1 cellular context compared by ENCODE assay signal in the genomic region with DNA sequence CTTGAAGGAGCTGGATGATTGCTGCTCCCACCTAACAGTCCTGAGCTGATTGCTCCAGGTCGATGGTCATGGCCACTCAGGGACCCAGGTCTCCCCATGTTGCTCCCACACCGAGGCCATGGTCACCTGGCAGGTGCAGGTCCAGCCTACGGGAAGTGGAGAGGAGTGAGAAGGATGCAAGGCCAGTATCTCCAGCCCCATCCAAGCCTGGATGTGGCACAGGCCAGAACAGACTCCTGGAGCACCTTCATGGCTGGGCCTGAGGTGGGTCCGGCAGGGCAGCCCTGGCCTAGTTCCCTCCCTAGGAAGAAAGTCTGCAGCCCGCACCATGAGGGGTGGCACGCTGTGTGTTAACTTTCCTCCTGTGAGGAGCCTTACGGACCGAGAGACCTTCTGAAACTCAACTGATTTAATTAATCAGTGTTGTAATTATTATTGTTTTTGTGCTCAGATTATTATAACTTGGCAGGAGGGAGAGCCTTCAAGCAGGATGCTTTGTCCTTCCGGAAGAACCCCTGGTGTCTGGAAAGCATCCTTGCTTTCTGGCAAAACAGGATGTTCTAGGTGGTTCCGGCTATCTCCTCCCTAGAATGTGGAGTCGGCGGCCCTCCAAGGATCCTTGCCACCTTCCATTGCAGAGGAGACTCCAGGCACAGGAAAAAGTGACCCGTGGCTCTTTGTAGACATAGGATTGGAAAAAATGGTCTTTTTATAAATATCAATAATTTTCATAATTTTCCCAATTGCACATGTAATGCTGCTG.
TF ChIP-seq lines count a peak whose summit lies in the region.

No MANE protein-coding gene starts in this region.

TF ChIP-seq in WTC11, 78 proteins besides CTCF, POLR2A, EP300 and RAD21 (continued from another document):
- TF ChIP-seq, protein P1, sequence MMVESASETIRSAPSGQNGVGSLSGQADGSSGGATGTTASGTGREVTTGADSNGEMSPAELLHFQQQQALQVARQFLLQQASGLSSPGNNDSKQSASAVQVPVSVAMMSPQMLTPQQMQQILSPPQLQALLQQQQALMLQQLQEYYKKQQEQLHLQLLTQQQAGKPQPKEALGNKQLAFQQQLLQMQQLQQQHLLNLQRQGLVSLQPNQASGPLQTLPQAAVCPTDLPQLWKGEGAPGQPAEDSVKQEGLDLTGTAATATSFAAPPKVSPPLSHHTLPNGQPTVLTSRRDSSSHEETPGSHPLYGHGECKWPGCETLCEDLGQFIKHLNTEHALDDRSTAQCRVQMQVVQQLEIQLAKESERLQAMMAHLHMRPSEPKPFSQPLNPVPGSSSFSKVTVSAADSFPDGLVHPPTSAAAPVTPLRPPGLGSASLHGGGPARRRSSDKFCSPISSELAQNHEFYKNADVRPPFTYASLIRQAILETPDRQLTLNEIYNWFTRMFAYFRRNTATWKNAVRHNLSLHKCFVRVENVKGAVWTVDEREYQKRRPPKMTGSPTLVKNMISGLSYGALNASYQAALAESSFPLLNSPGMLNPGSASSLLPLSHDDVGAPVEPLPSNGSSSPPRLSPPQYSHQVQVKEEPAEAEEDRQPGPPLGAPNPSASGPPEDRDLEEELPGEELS (CRISPR knock-in tag; IDR thresholded peaks at IDR 0.05): no peak
- TF ChIP-seq SOX15 (CRISPR knock-in tag; IDR thresholded peaks at IDR 0.05) (no peak), NR3C1 (CRISPR knock-in tag; conservative IDR thresholded peaks at IDR 0.05; ENCODE audit: low read depth) (no peak), ZNF219 (CRISPR knock-in tag; IDR thresholded peaks at IDR 0.05; ENCODE audit: borderline replicate concordance) (no peak), TEAD1 (CRISPR knock-in tag; IDR thresholded peaks at IDR 0.05) (no peak), ESRRA (CRISPR knock-in tag; IDR thresholded peaks at IDR 0.05; ENCODE audit: borderline replicate concordance) (no peak), SMAD3 (CRISPR knock-in tag; IDR thresholded peaks at IDR 0.05; ENCODE audit: borderline replicate concordance) (no peak), FOXJ3 (CRISPR knock-in tag; IDR thresholded peaks at IDR 0.05; ENCODE audit: borderline replicate concordance) (no peak), ETV6 (CRISPR knock-in tag; IDR thresholded peaks at IDR 0.05) (no peak), TP53 (CRISPR knock-in tag; IDR thresholded peaks at IDR 0.05) (no peak), MYBL2 (CRISPR knock-in tag; IDR thresholded peaks at IDR 0.05) (no peak)
- TF ChIP-seq, protein P2, sequence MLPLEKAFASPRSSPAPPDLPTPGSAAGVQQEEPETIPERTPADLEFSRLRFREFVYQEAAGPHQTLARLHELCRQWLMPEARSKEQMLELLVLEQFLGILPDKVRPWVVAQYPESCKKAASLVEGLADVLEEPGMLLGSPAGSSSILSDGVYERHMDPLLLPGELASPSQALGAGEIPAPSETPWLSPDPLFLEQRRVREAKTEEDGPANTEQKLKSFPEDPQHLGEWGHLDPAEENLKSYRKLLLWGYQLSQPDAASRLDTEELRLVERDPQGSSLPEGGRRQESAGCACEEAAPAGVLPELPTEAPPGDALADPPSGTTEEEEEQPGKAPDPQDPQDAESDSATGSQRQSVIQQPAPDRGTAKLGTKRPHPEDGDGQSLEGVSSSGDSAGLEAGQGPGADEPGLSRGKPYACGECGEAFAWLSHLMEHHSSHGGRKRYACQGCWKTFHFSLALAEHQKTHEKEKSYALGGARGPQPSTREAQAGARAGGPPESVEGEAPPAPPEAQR (CRISPR knock-in tag; IDR thresholded peaks at IDR 0.05): no peak
- TF ChIP-seq, protein P3, sequence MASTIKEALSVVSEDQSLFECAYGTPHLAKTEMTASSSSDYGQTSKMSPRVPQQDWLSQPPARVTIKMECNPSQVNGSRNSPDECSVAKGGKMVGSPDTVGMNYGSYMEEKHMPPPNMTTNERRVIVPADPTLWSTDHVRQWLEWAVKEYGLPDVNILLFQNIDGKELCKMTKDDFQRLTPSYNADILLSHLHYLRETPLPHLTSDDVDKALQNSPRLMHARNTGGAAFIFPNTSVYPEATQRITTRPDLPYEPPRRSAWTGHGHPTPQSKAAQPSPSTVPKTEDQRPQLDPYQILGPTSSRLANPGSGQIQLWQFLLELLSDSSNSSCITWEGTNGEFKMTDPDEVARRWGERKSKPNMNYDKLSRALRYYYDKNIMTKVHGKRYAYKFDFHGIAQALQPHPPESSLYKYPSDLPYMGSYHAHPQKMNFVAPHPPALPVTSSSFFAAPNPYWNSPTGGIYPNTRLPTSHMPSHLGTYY (CRISPR knock-in tag; IDR thresholded peaks at IDR 0.05): no peak
